ENCODE assay signal across 1 cellular context in genomic region chr2:203451011-203451410, GRCh38.
TF ChIP-seq lines count a peak whose summit lies in the region.

No MANE protein-coding gene starts in this region.

TF ChIP-seq in SK-N-SH, 30 proteins besides CTCF, POLR2A, EP300 and RAD21 (continued from another document):
- TF ChIP-seq ZBTB33 (IDR thresholded peaks at IDR 0.05; ENCODE audit: borderline replicate concordance, low read depth) (no peak), PBX3 (IDR thresholded peaks at IDR 0.05) (peak; percentile 94), FOXM1 (IDR thresholded peaks at IDR 0.05; ENCODE audit: low read depth) (no peak), EZH2phosphoT487 (IDR thresholded peaks at IDR 0.05; ENCODE audit: borderline replicate concordance, low read depth) (no peak), TCF12 (IDR thresholded peaks at IDR 0.05) (peak; percentile 95), FOXJ3 (CRISPR knock-in tag; IDR thresholded peaks at IDR 0.05) (no peak), NFIC (IDR thresholded peaks at IDR 0.05; ENCODE audit: borderline replicate concordance) (no peak)
